ENCODE assay signal across 19 cellular contexts in genomic region chr2:3041246-3041645, GRCh38.
DNase-seq lines count a peak whose midpoint lies in the region; ATAC-seq and TF ChIP-seq lines count a peak whose summit lies in the region.
"Had no signal": no experiment of that assay in that cellular context is flagged by ENCODE, and none has a peak within 500 bp of the region (broad histone marks: within the 10 kb centered on the region; RNA-seq: fewer than 3 reads in every experiment).

No MANE protein-coding gene starts in this region.

- H3K9me3 ChIP-seq in BLaER1 treated with 17β-estradiol and CSF1 and Interleukin-3, amounts not matched to agents 10 nM and 100 nM (replicated peaks in 1 of 11), result peaks cover 0 to 27% (median 10%) of the 10 kb centered on the region in 11 experiments; a peak in 9 of 22 replicates
- no peaks in the 10 kb centered on the region for H3K9me3 ChIP-seq in tibial nerve
- H3K9me3 ChIP-seq: A549 had no signal

- WGBS in tibial nerve, 2 donors, result 60 to 77% methylated on average over 17 of the region's 17 CpGs

- TF ChIP-seq POLR2A in tibial nerve (IDR thresholded peaks at IDR 0.05), result no peak

- peak overlapping the region in 3 of 11 experiments; percentile 60 to 67 (median 66); a peak in 4 of 22 replicates for H3K27ac ChIP-seq in BLaER1 treated with 17β-estradiol and CSF1 and Interleukin-3, amounts not matched to agents 10 nM and 100 nM
- no peak overlapping the region for H3K27ac ChIP-seq in tibial nerve
- H3K27ac ChIP-seq: A549, HL-60 had no signal

- no peak overlapping the region for H3K4me3 Mint-ChIP-seq in brain
- H3K4me3 Mint-ChIP-seq: H9 had no signal

- peak overlapping the region in 4 of 5 experiments; percentile 11 to 76 (median 50) for H3K27ac Mint-ChIP-seq in brain
- H3K27ac Mint-ChIP-seq: H9 had no signal

- TF ChIP-seq CTCF in brain (conservative IDR thresholded peaks at IDR 0.05) (no peak), tibial nerve (IDR thresholded peaks at IDR 0.05) (no peak)

- H3K4me1 Mint-ChIP-seq in brain, result peaks cover 29% of the 10 kb centered on the region
- H3K4me1 Mint-ChIP-seq: H9 had no signal

- peak overlapping the region in 4 of 11 experiments; percentile 54 to 73 (median 57); a peak in 7 of 22 replicates for H3K9ac ChIP-seq in BLaER1 treated with 17β-estradiol and CSF1 and Interleukin-3, amounts not matched to agents 10 nM and 100 nM

- no peak for ATAC-seq in left lobe of liver
- ATAC-seq: A549 had no signal

- H3K4me3 ChIP-seq in BLaER1 treated with 17β-estradiol and CSF1 and Interleukin-3, amounts not matched to agents 10 nM and 100 nM, result peak overlapping the region in 1 of 10 experiments; percentile 33; a peak in 1 of 20 replicates
- H3K4me3 ChIP-seq in tibial nerve, result no peak overlapping the region
- H3K4me3 ChIP-seq: A549 had no signal

- no peaks in the 10 kb centered on the region for H3K36me3 ChIP-seq in BLaER1 treated with 17β-estradiol and CSF1 and Interleukin-3, amounts not matched to agents 10 nM and 100 nM
- H3K36me3 ChIP-seq in tibial nerve, result no peaks in the 10 kb centered on the region

- H3K9me3 Mint-ChIP-seq in brain, result peaks cover 0 to 9% (median 5%) of the 10 kb centered on the region in 5 experiments
- H3K9me3 Mint-ChIP-seq: H9 had no signal

- no peaks in the 10 kb centered on the region for H3K27me3 Mint-ChIP-seq in brain

- peaks cover 0 to 49% (median 10%) of the 10 kb centered on the region in 11 experiments; a peak in 13 of 22 replicates for H3K27me3 ChIP-seq in BLaER1 treated with 17β-estradiol and CSF1 and Interleukin-3, amounts not matched to agents 10 nM and 100 nM
- H3K27me3 ChIP-seq in tibial nerve, result no peaks in the 10 kb centered on the region

- H3K4me1 ChIP-seq in BLaER1 treated with 17β-estradiol and CSF1 and Interleukin-3, amounts not matched to agents 10 nM and 100 nM, result peaks cover 17 to 57% (median 48%) of the 10 kb centered on the region in 10 experiments
- H3K4me1 ChIP-seq in tibial nerve, result peaks cover 0 to 11% (median 0%) of the 10 kb centered on the region in 4 donors
- H3K4me1 ChIP-seq: A549 had no signal

- H4K20me1 ChIP-seq in BLaER1 treated with 17β-estradiol and CSF1 and Interleukin-3, amounts not matched to agents 10 nM and 100 nM, result peaks cover 0 to 7% (median 0%) of the 10 kb centered on the region in 11 experiments; a peak in 1 of 22 replicates

- peak; percentile 41 for DNase-seq in left lobe of liver (ENCODE audit: low spot score)
- peak; percentile 44 for DNase-seq in retina
- no peak for DNase-seq in tibial nerve (ENCODE audit: low spot score in 2 of 2)
- DNase-seq in NK-92 treated with Interleukin-12 subunit alpha and Interleukin-12 subunit beta, amount 100 ng/mL, for 24 hours (lab: John Stamatoyannopoulos, UW), result no peak
- no peak for DNase-seq in NCI-H2081 (lab: John Stamatoyannopoulos, UW)
- DNase-seq: C1 segment of cervical spinal cord, DMS79, H9, IMR-90, Karpas-422, NCI-H1048, NCI-H1436, NCI-H1930, NCI-H2171, NCI-H526 had no signal

- no peak for TF ChIP-seq EP300 in tibial nerve (IDR thresholded peaks at IDR 0.05)

- no peaks in the 10 kb centered on the region for H3K36me3 Mint-ChIP-seq in brain

- peak overlapping the region; percentile 20 to 97 (median 86); a peak in 20 of 22 replicates for H3K4me2 ChIP-seq in BLaER1 treated with 17β-estradiol and CSF1 and Interleukin-3, amounts not matched to agents 10 nM and 100 nM
- H3K4me2 ChIP-seq: A549 had no signal

Comparison
In these comparisons a context has a peak if more than half of its experiments do, and no peak if none do; other contexts are left out.
1. DNase-seq: peak in left lobe of liver (single experiment) and retina (single experiment); none in tibial nerve (0 of 2), NK-92 treated with Interleukin-12 subunit alpha and Interleukin-12 subunit beta, amount 100 ng/mL, for 24 hours (single experiment) and NCI-H2081 (0 of 2).